23 cellular contexts compared by ENCODE assay signal in genomic region chr14:83483063-83483462, GRCh38.
DNase-seq lines count a peak whose midpoint lies in the region; FAIRE-seq and TF ChIP-seq lines count a peak whose summit lies in the region.
"Had no signal": no experiment of that assay in that cellular context is flagged by ENCODE, and none has a peak within 500 bp of the region (broad histone marks: within the 10 kb centered on the region; RNA-seq: fewer than 3 reads in every experiment).

No MANE protein-coding gene starts in this region.

- FAIRE-seq in bronchial epithelial cell (lab: Jason Lieb, UNC) (no peak), H54 (lab: Jason Lieb, UNC) (no peak)
- FAIRE-seq: colon, frontal cortex, kidney had no signal

- H3K4me2 ChIP-seq in hepatocyte: no peak overlapping the region
- H3K4me2 ChIP-seq: BLaER1 had no signal

- no peaks in the 10 kb centered on the region for H4K20me1 ChIP-seq in hepatocyte (ENCODE audit: insufficient read depth, poor library complexity, severe bottlenecking)
- H4K20me1 ChIP-seq: BLaER1 had no signal

- DNase-seq in AG08395 (ENCODE audit: low spot score) (peak; percentile 3), NCI-H226 (peak; percentile 56), bronchial epithelial cell (ENCODE audit: low read depth) (peak; percentile 5), hepatocyte (ENCODE audit: low spot score) (peak; percentile 7), H54 (ENCODE audit: insufficient read length, low spot score) (no peak), NCI-H446 (lab: John Stamatoyannopoulos, UW) (no peak)
- no peak for DNase-seq in activated T-cell treated with anti-CD3 and anti-CD28 coated beads, Interleukin-2, amount 50 U/mL, for 1 hour
- DNase-seq in activated naive CD4-positive, alpha-beta T cell treated with anti-CD3 and anti-CD28 coated beads, Interleukin-2, amount 50 U/mL, for 16 hours: no peak
- DNase-seq: 8988T; activated CD4-positive, alpha-beta memory T cell treated with anti-CD3 and anti-CD28 coated beads for 36 hours; activated gamma-delta T cell treated with Interleukin-2 at 50 U/mL for 16 hours; kidney; MM.1S; NCI-H2171; occipital lobe; retina; SHP77; T-helper 2 cell had no signal

- no peak overlapping the region for H3K27ac ChIP-seq in hepatocyte
- H3K27ac ChIP-seq: BLaER1, vagina had no signal

- WGBS in hepatocyte (ENCODE audit: low lambda C conversion rate, missing lambda C conversion rate): 48% methylated on average over 1 of the region's 1 CpG

- TF ChIP-seq CTCF in bronchial epithelial cell (IDR thresholded peaks at IDR 0.05; ENCODE audit: insufficient read depth, low read length, severe bottlenecking) (no peak), hepatocyte (IDR thresholded peaks at IDR 0.05; ENCODE audit: poor library complexity) (no peak)

- no peaks in the 10 kb centered on the region for H3K9me3 ChIP-seq in hepatocyte (ENCODE audit: low read depth)
- H3K9me3 ChIP-seq: BLaER1, vagina had no signal

- H3K27me3 ChIP-seq in bronchial epithelial cell (ENCODE audit: control insufficient read depth, insufficient read depth, low read length) (no peaks in the 10 kb centered on the region), hepatocyte (no peaks in the 10 kb centered on the region)
- H3K27me3 ChIP-seq: BLaER1, vagina had no signal

- H3K4me3 ChIP-seq in bronchial epithelial cell (ENCODE audit: low read depth, low read length) (no peak overlapping the region), hepatocyte (no peak overlapping the region)
- H3K4me3 ChIP-seq: BLaER1, lung, vagina had no signal

- H3K36me3 ChIP-seq in bronchial epithelial cell (ENCODE audit: control insufficient read depth, insufficient read depth, low read length) (no peaks in the 10 kb centered on the region), hepatocyte (replicated peaks; ENCODE audit: insufficient read depth, low read depth) (no peaks in the 10 kb centered on the region)
- H3K36me3 ChIP-seq: BLaER1, vagina had no signal

- no peaks in the 10 kb centered on the region for H3K4me1 ChIP-seq in hepatocyte (ENCODE audit: insufficient read depth)
- H3K4me1 ChIP-seq: BLaER1, vagina had no signal

- H3K79me2 ChIP-seq in hepatocyte: no peaks in the 10 kb centered on the region

- TF ChIP-seq POLR2A in H54 (IDR thresholded peaks at IDR 0.05; ENCODE audit: low read depth, low read length): no peak

- H3K9me2 ChIP-seq in hepatocyte (replicated peaks; ENCODE audit: insufficient read depth): no peaks in the 10 kb centered on the region

- H2AFZ ChIP-seq in hepatocyte: no peak overlapping the region

Comparison
In these comparisons a context has a peak if more than half of its experiments do, and no peak if none do; other contexts are left out.
1. DNase-seq: peak in AG08395 (single experiment), NCI-H226 (single experiment), bronchial epithelial cell (single experiment) and hepatocyte (single experiment); none in activated T-cell treated with anti-CD3 and anti-CD28 coated beads, Interleukin-2, amount 50 U/mL, for 1 hour (single experiment), H54 (single experiment), activated naive CD4-positive, alpha-beta T cell treated with anti-CD3 and anti-CD28 coated beads, Interleukin-2, amount 50 U/mL, for 16 hours (single experiment) and NCI-H446 (0 of 2).